ENCODE assay signal across 14 cellular contexts in the genomic region with DNA sequence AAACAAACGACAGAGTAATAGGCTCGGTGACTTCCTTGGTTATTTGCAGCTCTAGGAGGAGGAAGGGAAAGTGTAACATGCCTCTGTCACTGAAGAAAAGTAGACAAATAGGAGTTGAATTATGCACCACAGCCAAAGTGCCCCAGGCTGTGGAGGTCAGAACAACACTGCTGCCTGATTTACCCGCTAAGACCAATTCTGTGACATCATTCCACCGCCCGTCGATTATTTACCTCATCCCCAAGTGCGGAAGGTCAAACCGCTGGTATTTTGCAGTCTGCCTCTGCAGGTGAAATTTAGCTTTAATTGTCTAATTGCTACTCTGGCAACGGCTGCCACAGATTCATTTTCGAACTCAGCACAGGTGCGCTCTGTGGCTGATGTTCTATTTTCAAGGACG.
"Had no signal": no experiment of that assay in that cellular context is flagged by ENCODE, and none has a peak within 500 bp of the region (broad histone marks: within the 10 kb centered on the region; RNA-seq: fewer than 3 reads in every experiment).

No MANE protein-coding gene starts in this region.

- ATAC-seq: right lobe of liver, upper lobe of right lung had no signal

- DNase-seq: activated CD4-positive, CD25-positive, alpha-beta regulatory T cell; activated effector memory CD4-positive, alpha-beta T cell treated with Interleukin-2 at 50 U/mL for 16 hours; amniotic stem cell; brain microvascular endothelial cell; cerebellar nuclear complex; midbrain; right lobe of liver; stimulated activated CD4-positive, alpha-beta T cell treated with anti-CD3 and anti-CD28 coated beads, Interleukin-2, amount 100 ng/mL, for 24 hours; stimulated activated naive CD4-positive, alpha-beta T cell; substantia nigra; T-helper 2 cell; upper lobe of right lung had no signal

- H3K4me3 ChIP-seq: hepatocyte, prostate gland, right lobe of liver, upper lobe of right lung had no signal
